ENCODE assay signal across 8 cellular contexts in the genomic region with DNA sequence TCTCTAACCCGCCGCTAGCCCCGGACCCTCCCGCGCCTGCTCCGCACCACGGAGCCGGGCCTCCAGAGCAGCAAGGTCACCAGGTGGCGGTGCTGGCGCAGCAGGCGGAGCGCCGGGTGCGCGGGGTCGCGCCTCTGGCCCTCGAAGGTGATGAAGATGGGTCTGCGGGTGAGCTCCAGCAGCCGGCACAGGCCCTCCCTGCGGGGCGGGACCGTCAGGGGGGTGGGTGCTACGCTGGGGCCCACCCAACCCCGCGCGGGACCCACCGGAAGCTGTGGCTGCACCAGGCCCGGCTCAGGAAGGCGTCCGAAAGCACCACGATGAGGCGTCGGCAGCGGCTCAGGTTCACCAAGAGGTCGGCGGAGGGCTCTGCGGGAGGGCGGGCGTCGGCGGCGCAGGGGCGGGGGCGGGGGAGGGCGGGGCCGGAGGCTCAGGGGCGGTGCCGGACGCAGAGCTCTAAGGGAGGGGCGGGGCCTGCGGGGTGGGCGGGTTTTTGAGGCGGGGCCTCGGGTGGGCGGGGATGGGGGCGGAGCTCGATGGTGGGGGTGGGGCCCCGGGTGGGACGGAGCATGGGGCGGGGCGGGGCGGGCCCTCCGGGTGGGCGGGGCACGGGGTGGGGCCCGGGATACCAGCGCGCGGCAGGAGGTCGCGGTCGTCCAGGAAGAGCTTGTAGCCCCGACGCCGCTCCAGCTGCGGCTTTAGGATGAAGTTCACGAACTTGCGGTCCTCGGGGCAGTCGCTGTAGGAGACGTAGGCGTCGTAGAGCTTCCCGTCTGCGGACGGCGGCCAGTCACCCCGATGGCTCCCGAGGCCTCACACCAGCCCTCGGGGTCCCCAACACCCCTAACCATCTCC. TPM values are rescaled to one million over a fixed set of nuclear protein-coding genes. Genes with fewer than 3 reads are reported as not detected.
DNase-seq lines count a peak whose midpoint lies in the region; ATAC-seq and TF ChIP-seq lines count a peak whose summit lies in the region.

No MANE protein-coding gene starts in this region.

- H3K9me3 ChIP-seq in heart left ventricle (no peaks in the 10 kb centered on the region), aorta (ENCODE audit: control insufficient read depth, low read length) (no peaks in the 10 kb centered on the region)

- CTCF ChIA-PET in AG04449 (lab: Yijun Ruan, JAX): interaction anchor here (0.9 to 4.7 kb wide), 6 partner anchors 9 to 112 kb away, joined by 3 to 27 read pairs (median 4); a partner anchor contains a TSS

- intact Hi-C loops in heart left ventricle (cut with DNase I): loop anchor here in 9 of 10 donors (2.0 to 10.0 kb wide), 6 partner anchors 40 to 110 kb away; a partner anchor contains a TSS
- intact Hi-C loops in aorta (cut with DNase I): no loop called here

- TF ChIP-seq POLR2A in GM19099 (IDR thresholded peaks at IDR 0.05; ENCODE audit: extremely low read depth, insufficient read length, low read depth) (peak; percentile 42), heart left ventricle (IDR thresholded peaks at IDR 0.05) (peak in 1 of 2 donors; percentile 24)

- H3K4me3 ChIP-seq in AG04449 (ENCODE audit: low read depth, low read length) (peak overlapping the region; percentile 67), heart left ventricle (peak overlapping the region; percentile 49 to 76 (median 67)), aorta (ENCODE audit: low read length in 2 of 2) (peak overlapping the region; percentile 6 to 45)

- peaks cover 0 to 8% (median 0%) of the 10 kb centered on the region in 9 donors for H3K27me3 ChIP-seq in heart left ventricle
- H3K27me3 ChIP-seq in aorta (ENCODE audit: control insufficient read depth in 1 of 2, insufficient read depth in 2 of 2, low read length in 1 of 2): no peaks in the 10 kb centered on the region

- H3K4me1 ChIP-seq in heart left ventricle: peaks cover 0 to 24% (median 15%) of the 10 kb centered on the region in 12 donors
- no peaks in the 10 kb centered on the region for H3K4me1 ChIP-seq in aorta (ENCODE audit: control insufficient read depth in 1 of 2, insufficient read depth in 2 of 2, low read length in 2 of 2)

- H3K9me3 Mint-ChIP-seq in activated naive CD4-positive, alpha-beta T cell treated with anti-CD3 and anti-CD28 coated beads, Interleukin-2, amount 50 U/mL, for 72 hours: no peaks in the 10 kb centered on the region

- TF ChIP-seq CTCF in AG04449 (IDR thresholded peaks at IDR 0.05; ENCODE audit: insufficient read depth, low read length, missing control alignments): no peak
- peak in 9 of 12 donors; percentile 9 to 56 (median 21) for TF ChIP-seq CTCF in heart left ventricle (IDR thresholded peaks at IDR 0.05)

- H3K36me3 ChIP-seq in heart left ventricle (no peaks in the 10 kb centered on the region), aorta (ENCODE audit: control insufficient read depth in 1 of 2, insufficient read depth in 2 of 2, low read length in 1 of 2) (no peaks in the 10 kb centered on the region)

- DNase-seq in AG04449 (ENCODE audit: low read depth, low spot score): no peak
- DNase-seq in SK-N-DZ (ENCODE audit: low spot score): peak; percentile 84
- DNase-seq in activated naive CD4-positive, alpha-beta T cell treated with anti-CD3 and anti-CD28 coated beads, Interleukin-2, amount 50 U/mL, for 72 hours (ENCODE audit: low spot score in 2 of 2): peak; percentile 82 to 86
- peak; percentile 85 to 93 (median 88) for DNase-seq in heart left ventricle
- DNase-seq in renal cortical epithelial cell (ENCODE audit: low read depth): peak; percentile 42
- peak; percentile 89 to 90 for DNase-seq in aorta

- H3K27ac Mint-ChIP-seq in activated naive CD4-positive, alpha-beta T cell treated with anti-CD3 and anti-CD28 coated beads, Interleukin-2, amount 50 U/mL, for 72 hours: no peak overlapping the region

- 0 to 14% (median 6%) methylated on average over 9 to 89 of the region's 91 CpGs for WGBS in heart left ventricle, 4 donors
- 12 to 18% methylated on average over 37 to 91 of the region's 91 CpGs for WGBS in aorta, 2 donors

- H3K27ac ChIP-seq in heart left ventricle (peak overlapping the region; percentile 28 to 82 (median 75)), aorta (ENCODE audit: low read depth in 1 of 2, low read length in 2 of 2) (no peak overlapping the region)

- ATAC-seq in HG03520 (IDR thresholded peaks at IDR 0.05; ENCODE audit: unreplicated experiment): peak; percentile 63
- peak; percentile 83 to 86 for ATAC-seq in activated naive CD4-positive, alpha-beta T cell treated with anti-CD3 and anti-CD28 coated beads, Interleukin-2, amount 50 U/mL, for 72 hours
- ATAC-seq in heart left ventricle: peak; percentile 44 to 81 (median 78)
- peak; percentile 75 for ATAC-seq in aorta (ENCODE audit: low FRiP score)

- POLR2A ChIA-PET in AG04449 (lab: Yijun Ruan, JAX): interaction anchor here (1.4 to 1.9 kb wide), 2 partner anchors 10 to 52 kb away, joined by 4 to 7 read pairs; no protein-coding TSS in a partner anchor

- H3K36me3 Mint-ChIP-seq in activated naive CD4-positive, alpha-beta T cell treated with anti-CD3 and anti-CD28 coated beads, Interleukin-2, amount 50 U/mL, for 72 hours: no peaks in the 10 kb centered on the region

RNA-seq across cellular contexts. Expression of a gene that starts 7.8 kb away (rescaled TPM):
- 27.0 and 30.5 TPM in 2 replicates for polyA plus RNA-seq in SK-N-DZ (2014; cell fraction: cytosol; rRNA removed)
- polyA plus RNA-seq in SK-N-DZ (2014; cell fraction: nucleus; rRNA removed): 46.1 and 50.0 TPM in 2 replicates
- total RNA-seq in activated naive CD4-positive, alpha-beta T cell treated with anti-CD3 and anti-CD28 coated beads, Interleukin-2, amount 50 U/mL, for 72 hours: 10 to 100 TPM; 63.8 to 80.8 TPM
- total RNA-seq in heart left ventricle: 10 to 100 TPM; 22.6 to 65.6 (median 30.4) TPM
- polyA plus RNA-seq in heart left ventricle: 100 to 1,000 TPM in 1 of 2 donors, 10 to 100 TPM in 1; 41.2 to 105 TPM
- total RNA-seq in renal cortical epithelial cell: 5.4 and 41.5 TPM in 2 replicates
- 10 to 100 TPM; 19.8 to 47.8 TPM for total RNA-seq in aorta
- 10 to 100 TPM; 27.8 to 52.7 TPM for polyA plus RNA-seq in aorta

RNA-seq across cellular contexts. Expression of a gene that starts 13.0 kb away (rescaled TPM):
- polyA plus RNA-seq in SK-N-DZ (2014; cell fraction: cytosol; rRNA removed): 1.7 and 3.2 TPM in 2 replicates
- polyA plus RNA-seq in SK-N-DZ (2014; cell fraction: nucleus; rRNA removed): 9.4 and 10.9 TPM in 2 replicates
- under 1 TPM in 1 of 2 donors, not detected in 1; 0.12 TPM for total RNA-seq in activated naive CD4-positive, alpha-beta T cell treated with anti-CD3 and anti-CD28 coated beads, Interleukin-2, amount 50 U/mL, for 72 hours
- total RNA-seq in heart left ventricle (1 to 10 TPM in 5 of 9 donors, under 1 TPM in 4; 0.15 to 2.0 (median 1.0) TPM), renal cortical epithelial cell (1.7 and 13.7 TPM in 2 replicates), aorta (under 1 TPM in 1 of 2 donors, not detected in 1; 0.42 TPM)
- polyA plus RNA-seq in heart left ventricle (under 1 TPM; 0.17 to 0.34 TPM), aorta (10 to 100 TPM in 1 of 2 donors, under 1 TPM in 1; 0.05 to 10.9 TPM)

RNA-seq across cellular contexts. Expression of a gene that starts 34.8 kb away (rescaled TPM):
- polyA plus RNA-seq in SK-N-DZ (2014; cell fraction: cytosol; rRNA removed): 0.06 TPM in 1 of 2 replicates, not detected in the other
- polyA plus RNA-seq in SK-N-DZ (2014; cell fraction: nucleus; rRNA removed): 3.1 and 5.7 TPM in 2 replicates
- 10 to 100 TPM; 61.2 to 69.3 TPM for total RNA-seq in activated naive CD4-positive, alpha-beta T cell treated with anti-CD3 and anti-CD28 coated beads, Interleukin-2, amount 50 U/mL, for 72 hours
- 1 to 10 TPM in 2 of 9 donors, under 1 TPM in 1, not detected in 6; 0.21 to 3.1 (median 2.7) TPM for total RNA-seq in heart left ventricle
- under 1 TPM; 0.07 to 0.19 TPM for polyA plus RNA-seq in heart left ventricle
- total RNA-seq in renal cortical epithelial cell: 9.2 and 10.8 TPM in 2 replicates
- total RNA-seq in aorta: 1 to 10 TPM; 1.3 to 2.8 TPM
- polyA plus RNA-seq in aorta: 1 to 10 TPM in 1 of 2 donors, under 1 TPM in 1; 0.41 to 8.1 TPM

RNA-seq across cellular contexts. Expression of a gene that starts 37.7 kb away (rescaled TPM):
- 98.6 and 101 TPM in 2 replicates for polyA plus RNA-seq in SK-N-DZ (2014; cell fraction: cytosol; rRNA removed)
- polyA plus RNA-seq in SK-N-DZ (2014; cell fraction: nucleus; rRNA removed): 768 and 918 TPM in 2 replicates
- total RNA-seq in activated naive CD4-positive, alpha-beta T cell treated with anti-CD3 and anti-CD28 coated beads, Interleukin-2, amount 50 U/mL, for 72 hours: 10 to 100 TPM in 1 of 2 donors, 1 to 10 TPM in 1; 6.6 to 13.6 TPM
- total RNA-seq in heart left ventricle (1 to 10 TPM in 2 of 9 donors, under 1 TPM in 5, not detected in 2; 0.28 to 1.9 (median 0.67) TPM), renal cortical epithelial cell (4.0 and 4.5 TPM in 2 replicates), aorta (1 to 10 TPM in 1 of 2 donors, under 1 TPM in 1; 0.58 to 3.2 TPM)
- polyA plus RNA-seq in heart left ventricle (under 1 TPM; 0.68 to 0.91 TPM), aorta (1 to 10 TPM in 1 of 2 donors, under 1 TPM in 1; 0.38 to 4.6 TPM)

RNA-seq across cellular contexts. Expression of a gene that starts 43.1 kb away (rescaled TPM):
- polyA plus RNA-seq in SK-N-DZ (2014; cell fraction: cytosol; rRNA removed): 30.7 and 43.2 TPM in 2 replicates
- 199 and 249 TPM in 2 replicates for polyA plus RNA-seq in SK-N-DZ (2014; cell fraction: nucleus; rRNA removed)
- 10 to 100 TPM; 23.6 to 23.8 TPM for total RNA-seq in activated naive CD4-positive, alpha-beta T cell treated with anti-CD3 and anti-CD28 coated beads, Interleukin-2, amount 50 U/mL, for 72 hours
- total RNA-seq in heart left ventricle (10 to 100 TPM; 20.3 to 43.0 (median 25.7) TPM), renal cortical epithelial cell (25.9 and 40.7 TPM in 2 replicates), aorta (10 to 100 TPM; 19.2 to 34.1 TPM)
- polyA plus RNA-seq in heart left ventricle (10 to 100 TPM; 33.1 to 36.2 TPM), aorta (10 to 100 TPM; 10.1 to 47.6 TPM)

Comparison
In these comparisons a context has a peak if more than half of its experiments do, and no peak if none do; other contexts are left out.
1. H3K27ac ChIP-seq: peak in heart left ventricle (12 of 12); none in aorta (0 of 2).
2. intact Hi-C loops: an anchor here in heart left ventricle (2.0 to 10.0 kb wide); none called in aorta.
3. Peak in every context shown above with its lines, with median percentiles within 50 percentile points of each other: H3K4me3 ChIP-seq and ATAC-seq.